23 cellular contexts compared by ENCODE assay signal in the genomic region with DNA sequence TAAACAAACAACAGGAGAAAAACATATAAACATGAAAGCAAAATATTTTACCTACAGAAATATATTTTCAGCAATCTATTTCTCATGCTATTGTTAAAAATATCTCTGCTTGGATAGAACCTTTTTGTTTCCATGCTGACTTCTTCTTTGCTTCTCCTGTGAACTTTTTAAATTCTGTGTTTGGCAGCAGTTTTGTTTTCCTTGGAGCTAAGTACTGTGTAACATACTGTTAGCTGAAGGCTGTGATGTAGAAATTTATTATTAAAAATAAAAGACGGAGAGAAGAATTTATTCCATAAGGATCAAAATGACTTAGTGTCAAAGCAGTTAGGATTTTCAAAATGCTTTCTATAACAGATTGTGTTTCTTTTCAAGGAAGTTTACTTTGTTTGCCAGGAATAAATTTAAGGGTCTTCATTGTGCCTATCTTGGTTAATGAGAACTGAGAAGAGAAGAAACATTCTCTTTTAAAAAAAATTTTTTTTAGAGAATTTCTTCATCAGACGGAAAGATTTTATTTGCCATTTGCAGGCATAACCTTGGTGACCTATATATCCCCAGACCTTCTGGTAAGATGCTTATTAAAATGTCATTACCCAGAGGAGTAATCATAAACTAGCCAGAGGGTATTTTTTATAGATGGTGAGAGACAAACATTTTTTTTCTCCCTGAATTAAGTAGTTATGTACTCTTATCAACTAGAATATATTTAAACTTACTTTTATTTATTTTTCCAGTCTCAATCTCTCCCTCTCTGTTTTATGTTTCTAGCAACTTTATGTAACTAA.
DNase-seq lines count a peak whose midpoint lies in the region; ATAC-seq and TF ChIP-seq lines count a peak whose summit lies in the region.
"Had no signal": no experiment of that assay in that cellular context is flagged by ENCODE, and none has a peak within 500 bp of the region (broad histone marks: within the 10 kb centered on the region; RNA-seq: fewer than 3 reads in every experiment).

No MANE protein-coding gene starts in this region.

- no peak overlapping the region for H3K27ac Mint-ChIP-seq in activated T-cell treated with anti-CD3 and anti-CD28 coated beads, Interleukin-2, amount 50 U/mL, for 24 hours
- H3K27ac Mint-ChIP-seq: activated CD4-positive, alpha-beta T cell treated with anti-CD3 and anti-CD28 coated beads for 36 hours; endodermal cell had no signal

- H3K9me3 ChIP-seq in GM23248 (ENCODE audit: low read depth) (no peaks in the 10 kb centered on the region), right atrium auricular region (no peaks in the 10 kb centered on the region)
- H3K9me3 ChIP-seq: neutrophil, SJCRH30, thyroid gland had no signal

- H3K4me1 ChIP-seq in GM23248 (ENCODE audit: insufficient read depth) (peaks cover 24% of the 10 kb centered on the region), right atrium auricular region (peaks cover 0 to 15% of the 10 kb centered on the region in 2 donors)
- H3K4me1 ChIP-seq: BLaER1, SJCRH30, thyroid gland had no signal

- H3K27ac ChIP-seq in GM23248: no peak overlapping the region
- peak overlapping the region; percentile 37 to 42 for H3K27ac ChIP-seq in right atrium auricular region
- H3K27ac ChIP-seq: BLaER1, cardiac muscle cell, neutrophil, SJCRH30 had no signal

- ATAC-seq in HG02885 (IDR thresholded peaks at IDR 0.05; ENCODE audit: poor library complexity, unreplicated experiment): no peak
- ATAC-seq: activated CD4-positive, alpha-beta T cell treated with anti-CD3 and anti-CD28 coated beads for 36 hours; HepG2 had no signal

- 13 to 23% methylated on average over 2 of the region's 2 CpGs for WGBS in GM23248 (ENCODE audit: low coverage in 1 of 2, low lambda C conversion rate in 2 of 2, missing lambda C conversion rate in 2 of 2), 2 experiments

- H3K4me1 Mint-ChIP-seq in activated T-cell treated with anti-CD3 and anti-CD28 coated beads, Interleukin-2, amount 50 U/mL, for 24 hours (ENCODE audit: low read depth): no peaks in the 10 kb centered on the region
- H3K4me1 Mint-ChIP-seq: activated CD4-positive, alpha-beta T cell treated with anti-CD3 and anti-CD28 coated beads for 36 hours had no signal

- H3K36me3 ChIP-seq in GM23248 (ENCODE audit: low read depth): no peaks in the 10 kb centered on the region
- H3K36me3 ChIP-seq in right atrium auricular region: no peaks in the 10 kb centered on the region
- H3K36me3 ChIP-seq: BLaER1, cardiac muscle cell, neutrophil, SJCRH30, thyroid gland had no signal

- no peaks in the 10 kb centered on the region for H3K9me2 ChIP-seq in GM23248 (ENCODE audit: insufficient read depth)

- H3K4me3 ChIP-seq in GM23248 (no peak overlapping the region), choroid plexus epithelial cell (ENCODE audit: low read depth, low read length) (no peak overlapping the region), right atrium auricular region (no peak overlapping the region), skeletal muscle cell (ENCODE audit: low read depth, low read length) (no peak overlapping the region)
- H3K4me3 ChIP-seq: BLaER1, cardiac muscle cell, SJCRH30, thyroid gland had no signal

- no peak overlapping the region for H3K9ac ChIP-seq in GM23248
- H3K9ac ChIP-seq: BLaER1 had no signal

- H3K36me3 Mint-ChIP-seq in activated T-cell treated with anti-CD3 and anti-CD28 coated beads, Interleukin-2, amount 50 U/mL, for 24 hours (ENCODE audit: low read depth): no peaks in the 10 kb centered on the region

- DNase-seq in GM23248 (peak; percentile 31), choroid plexus epithelial cell (ENCODE audit: low read depth) (peak; percentile 74), right atrium auricular region (ENCODE audit: low spot score) (no peak), skeletal muscle cell (ENCODE audit: low read depth) (peak; percentile 12), SK-N-DZ (ENCODE audit: low spot score) (no peak)
- no peak for DNase-seq in activated naive CD4-positive, alpha-beta T cell treated with anti-CD3 and anti-CD28 coated beads, Interleukin-2, amount 50 U/mL, for 16 hours
- DNase-seq in activated T-cell treated with anti-CD3 and anti-CD28 coated beads, Interleukin-2, amount 50 U/mL, for 24 hours: no peak
- DNase-seq: activated CD4-positive, alpha-beta T cell treated with anti-CD3 and anti-CD28 coated beads for 36 hours; activated naive CD4-positive, alpha-beta T cell; DMS 273 treated with DMSO at 0.1 percent for 48 hours; endodermal cell; islet precursor cell; midbrain; NCI-H187; SJCRH30; small intestine; T-helper 9 cell; thyroid gland had no signal

- no peaks in the 10 kb centered on the region for H3K27me3 ChIP-seq in GM23248 (replicated peaks; ENCODE audit: insufficient read depth)
- no peaks in the 10 kb centered on the region for H3K27me3 ChIP-seq in right atrium auricular region
- H3K27me3 ChIP-seq: BLaER1, cardiac muscle cell, neutrophil, SJCRH30, thyroid gland had no signal

- H3K4me2 ChIP-seq in GM23248 (ENCODE audit: unreplicated experiment): peak overlapping the region; percentile 14
- H3K4me2 ChIP-seq: BLaER1 had no signal

- no peak for TF ChIP-seq CTCF in choroid plexus epithelial cell (conservative IDR thresholded peaks at IDR 0.05; ENCODE audit: low read depth, low read length)
- no peak for TF ChIP-seq CTCF in right atrium auricular region (IDR thresholded peaks at IDR 0.05)

- H2AFZ ChIP-seq in GM23248: peak overlapping the region; percentile 32; the same call in 1 of the 2 replicates

- in situ Hi-C loops in GM23248 (cut with MboI): no loop called here

- no peaks in the 10 kb centered on the region for H3F3A ChIP-seq in GM23248 (ENCODE audit: insufficient read depth)

- no peak overlapping the region for H3K4me3 Mint-ChIP-seq in activated T-cell treated with anti-CD3 and anti-CD28 coated beads, Interleukin-2, amount 50 U/mL, for 24 hours
- H3K4me3 Mint-ChIP-seq: activated CD4-positive, alpha-beta T cell treated with anti-CD3 and anti-CD28 coated beads for 36 hours; endodermal cell had no signal

- H3K27me3 Mint-ChIP-seq in activated T-cell treated with anti-CD3 and anti-CD28 coated beads, Interleukin-2, amount 50 U/mL, for 24 hours: no peaks in the 10 kb centered on the region
- H3K27me3 Mint-ChIP-seq: activated CD4-positive, alpha-beta T cell treated with anti-CD3 and anti-CD28 coated beads for 36 hours had no signal

- H3K79me2 ChIP-seq in GM23248 (ENCODE audit: insufficient read depth): no peaks in the 10 kb centered on the region

- no peaks in the 10 kb centered on the region for H4K20me1 ChIP-seq in GM23248 (ENCODE audit: insufficient read depth)
- H4K20me1 ChIP-seq: BLaER1 had no signal

- no peaks in the 10 kb centered on the region for H3K9me3 Mint-ChIP-seq in activated T-cell treated with anti-CD3 and anti-CD28 coated beads, Interleukin-2, amount 50 U/mL, for 24 hours

Comparison
In these comparisons a context has a peak if more than half of its experiments do, and no peak if none do; other contexts are left out.
1. DNase-seq: peak in GM23248 (single experiment), choroid plexus epithelial cell (single experiment) and skeletal muscle cell (single experiment); none in right atrium auricular region (single experiment), activated naive CD4-positive, alpha-beta T cell treated with anti-CD3 and anti-CD28 coated beads, Interleukin-2, amount 50 U/mL, for 16 hours (single experiment), SK-N-DZ (single experiment) and activated T-cell treated with anti-CD3 and anti-CD28 coated beads, Interleukin-2, amount 50 U/mL, for 24 hours (single experiment).